Comparison of ENCODE assay signal across 27 cellular contexts in the genomic region with DNA sequence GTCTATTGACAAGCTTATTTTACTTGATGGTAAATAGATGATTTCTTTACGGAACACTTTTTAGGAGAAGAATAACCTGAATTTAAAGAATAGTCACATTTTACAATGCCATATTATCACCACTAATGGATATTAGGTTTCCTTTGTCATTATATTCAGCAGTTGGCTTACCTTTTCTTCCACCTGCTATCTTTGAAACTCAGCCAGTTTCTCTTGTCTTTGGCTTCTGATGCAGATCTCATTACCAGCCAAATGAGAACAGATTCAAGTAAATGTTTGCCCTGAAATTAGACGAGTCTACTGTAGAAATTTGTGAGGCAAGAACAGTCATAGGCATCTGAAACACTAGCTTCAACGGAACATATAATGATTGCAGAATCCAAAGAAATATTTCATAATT.
DNase-seq lines count a peak whose midpoint lies in the region; ATAC-seq lines count a peak whose summit lies in the region.
"Had no signal": no experiment of that assay in that cellular context is flagged by ENCODE, and none has a peak within 500 bp of the region (broad histone marks: within the 10 kb centered on the region; RNA-seq: fewer than 3 reads in every experiment).

No MANE protein-coding gene starts in this region.

- ATAC-seq in HG02759 (IDR thresholded peaks at IDR 0.05; ENCODE audit: unreplicated experiment) = no peak
- no peak for ATAC-seq in left colon
- ATAC-seq: activated CD8-positive, alpha-beta memory T cell treated with anti-CD3 and anti-CD28 coated beads, Interleukin-2, amount 10 ng/mL, durations not matched to agents 7 days and 5 days; activated T-cell treated with anti-CD3 and anti-CD28 coated beads, Interleukin-2, amount 50 U/mL, for 72 hours; left ventricle myocardium superior; stimulated activated naive CD8-positive, alpha-beta T cell treated with anti-CD3 and anti-CD28 coated beads, Interleukin-15, Interleukin-2, amounts not matched to agents 100 U/mL and 50 U/mL, for 24 hours had no signal

- H3K36me3 ChIP-seq in endocrine pancreas (ENCODE audit: control insufficient read depth, insufficient read depth, low read length) = no peaks in the 10 kb centered on the region
- H3K36me3 ChIP-seq: cardiac muscle cell, neural progenitor cell had no signal

- H3K9ac ChIP-seq in endocrine pancreas (ENCODE audit: control insufficient read depth, insufficient read depth, low read length) = no peak overlapping the region
- H3K9ac ChIP-seq: BLaER1 treated with 17β-estradiol and CSF1 and Interleukin-3, amounts not matched to agents 10 nM and 100 nM; neural progenitor cell; parathyroid adenoma had no signal

- no peaks in the 10 kb centered on the region for H3K27me3 ChIP-seq in endocrine pancreas (ENCODE audit: control insufficient read depth, insufficient read depth, low read length)
- H3K27me3 ChIP-seq: BLaER1 treated with 17β-estradiol and CSF1 and Interleukin-3, amounts not matched to agents 10 nM and 100 nM; cardiac muscle cell; neural progenitor cell; testis had no signal

- no peaks in the 10 kb centered on the region for H3K9me3 ChIP-seq in endocrine pancreas (ENCODE audit: control insufficient read depth, low read length)
- H3K9me3 ChIP-seq: testis had no signal

- intact Hi-C loops in left colon (cut with DNase I, micrococcal nuclease) = no loop called here

- H3K4me3 ChIP-seq in endocrine pancreas (ENCODE audit: control insufficient read depth, insufficient read depth, low read length) = peak overlapping the region; percentile 18
- H3K4me3 ChIP-seq: BLaER1 treated with 17β-estradiol and CSF1 and Interleukin-3, amounts not matched to agents 10 nM and 100 nM; cardiac muscle cell; neural progenitor cell; smooth muscle cell; testis had no signal

- DNase-seq in NCI-H1105 treated with DMSO at 0.1 percent for 48 hours (lab: John Stamatoyannopoulos, UW) (peak; percentile 79), NCI-H2081 (lab: John Stamatoyannopoulos, UW) (peak; percentile 31 to 71), NCI-H446 treated with DMSO at 0.1 percent for 48 hours (lab: John Stamatoyannopoulos, UW) (peak; percentile 1), left colon (no peak), LoVo (ENCODE audit: low spot score) (no peak)
- no peak for DNase-seq in stimulated activated CD8-positive, alpha-beta memory T cell treated with anti-CD3 and anti-CD28 coated beads, Interleukin-4, amount 100 ng/mL, for 48 hours
- DNase-seq: activated CD4-positive, CD25-positive, alpha-beta regulatory T cell; activated CD8-positive, alpha-beta memory T cell treated with anti-CD3 and anti-CD28 coated beads, Interleukin-2, amount 10 ng/mL, durations not matched to agents 7 days and 5 days; activated T-cell treated with anti-CD3 and anti-CD28 coated beads, Interleukin-2, amount 50 U/mL, for 72 hours; cortex of kidney; DND-41; effector memory CD4-positive, alpha-beta T cell; IMR-90; left ventricle myocardium superior; mesendoderm; NCI-H1048; stimulated activated CD4-positive, alpha-beta T cell treated with anti-CD3 and anti-CD28 coated beads, Interleukin-1b, Interleukin-23, amount 100 ng/mL, for 48 hours; stimulated activated naive CD8-positive, alpha-beta T cell treated with anti-CD3 and anti-CD28 coated beads, Interleukin-15, Interleukin-2, amounts not matched to agents 100 U/mL and 50 U/mL, for 24 hours; T-helper 1 cell; testis had no signal

- H3K4me1 ChIP-seq in endocrine pancreas (ENCODE audit: control insufficient read depth, insufficient read depth, low read length) = peaks cover 7% of the 10 kb centered on the region
- H3K4me1 ChIP-seq: parathyroid adenoma, testis had no signal

Comparison
In these comparisons a context has a peak if more than half of its experiments do, and no peak if none do; other contexts are left out.
1. DNase-seq: peak in NCI-H1105 treated with DMSO at 0.1 percent for 48 hours (single experiment), NCI-H2081 (2 of 2) and NCI-H446 treated with DMSO at 0.1 percent for 48 hours (single experiment); none in stimulated activated CD8-positive, alpha-beta memory T cell treated with anti-CD3 and anti-CD28 coated beads, Interleukin-4, amount 100 ng/mL, for 48 hours (single experiment), left colon (0 of 2) and LoVo (single experiment).